18 cellular contexts compared by ENCODE assay signal in the genomic region with DNA sequence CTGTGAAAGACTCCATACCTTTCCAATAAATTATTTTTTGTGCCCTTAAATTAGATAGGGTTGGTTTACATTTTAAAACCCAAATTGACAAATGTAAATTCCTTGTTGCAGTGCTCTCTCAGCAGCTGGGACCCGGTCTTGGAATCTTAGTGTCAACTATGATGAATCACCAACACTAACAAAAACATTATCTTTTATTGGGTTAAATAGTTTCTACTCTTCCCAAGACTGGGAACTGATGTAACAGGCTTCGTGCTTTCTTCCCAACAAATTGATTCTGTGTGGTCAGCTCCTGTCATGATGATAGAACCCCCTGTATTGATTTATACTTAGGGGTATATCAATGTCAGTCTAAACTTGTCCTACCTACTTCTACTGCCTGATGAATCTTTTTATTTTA. TPM values are rescaled to one million over a fixed set of nuclear protein-coding genes. Genes with fewer than 3 reads are reported as not detected.
DNase-seq lines count a peak whose midpoint lies in the region; ATAC-seq and TF ChIP-seq lines count a peak whose summit lies in the region.
"Had no signal": no experiment of that assay in that cellular context is flagged by ENCODE, and none has a peak within 500 bp of the region (broad histone marks: within the 10 kb centered on the region; RNA-seq: fewer than 3 reads in every experiment).

No MANE protein-coding gene starts in this region.

- no peak for ATAC-seq in naive thymus-derived CD4-positive, alpha-beta T cell
- ATAC-seq in HG03378 (IDR thresholded peaks at IDR 0.05; ENCODE audit: unreplicated experiment): no peak

- H3K4me2 ChIP-seq in smooth muscle cell: peak overlapping the region; percentile 41

- H2AFZ ChIP-seq in smooth muscle cell (ENCODE audit: low read depth): no peak overlapping the region

- peak; percentile 38 for DNase-seq in ELR (ENCODE audit: low read depth)
- peak; percentile 17 for DNase-seq in astrocyte of the hippocampus (ENCODE audit: low read depth, low spot score)
- peak; percentile 83 for DNase-seq in fibroblast of villous mesenchyme (ENCODE audit: low read depth)
- DNase-seq in smooth muscle cell (lab: John Stamatoyannopoulos, UW; ENCODE audit: unreplicated experiment): no peak
- no peak for DNase-seq in naive thymus-derived CD4-positive, alpha-beta T cell
- DNase-seq in islet precursor cell: no peak
- DNase-seq: AML-193, DMS79 treated with DMSO at 0.1 percent for 48 hours, GDM1, H7, Kasumi-1, NCI-H1105, NCI-H1694 treated with DMSO at 0.1 percent for 48 hours, NCI-H2227 treated with DMSO at 0.1 percent for 48 hours, NCI-H510A treated with DMSO at 0.1 percent for 48 hours had no signal

- no peak overlapping the region for H3K4me3 Mint-ChIP-seq in naive thymus-derived CD4-positive, alpha-beta T cell
- H3K4me3 Mint-ChIP-seq: IgD-negative memory B cell had no signal

- POLR2A ChIA-PET in naive thymus-derived CD4-positive, alpha-beta T cell (lab: Charles Lee): interaction anchor here (0.8 kb wide), 1 partner anchor 1389 kb away, joined by 3 read pairs; no protein-coding TSS in a partner anchor

- no peaks in the 10 kb centered on the region for H3K27me3 ChIP-seq in smooth muscle cell (ENCODE audit: low read depth)
- H3K27me3 ChIP-seq in naive thymus-derived CD4-positive, alpha-beta T cell (ENCODE audit: control insufficient read depth in 2 of 2, insufficient read depth in 2 of 2, low read length in 2 of 2): no peaks in the 10 kb centered on the region

- no peaks in the 10 kb centered on the region for H3K9me3 ChIP-seq in smooth muscle cell (replicated peaks; ENCODE audit: low read depth)
- no peaks in the 10 kb centered on the region for H3K9me3 ChIP-seq in naive thymus-derived CD4-positive, alpha-beta T cell (ENCODE audit: control insufficient read depth in 2 of 3, low read length in 3 of 3)

- H3K36me3 ChIP-seq in smooth muscle cell (ENCODE audit: low read depth): no peaks in the 10 kb centered on the region
- no peaks in the 10 kb centered on the region for H3K36me3 ChIP-seq in naive thymus-derived CD4-positive, alpha-beta T cell (ENCODE audit: control insufficient read depth in 2 of 3, insufficient read depth in 3 of 3, low read length in 3 of 3)

- 17% methylated on average over 2 of the region's 2 CpGs for WGBS in smooth muscle cell (ENCODE audit: low lambda C conversion rate)

- peak overlapping the region; percentile 85 for H3K27ac ChIP-seq in smooth muscle cell (ENCODE audit: low read depth)
- no peak overlapping the region for H3K27ac ChIP-seq in naive thymus-derived CD4-positive, alpha-beta T cell (ENCODE audit: low read depth, low read length)
- H3K27ac ChIP-seq: C4-2B had no signal

- H4K20me1 ChIP-seq in smooth muscle cell (ENCODE audit: low read depth): no peaks in the 10 kb centered on the region

- H3K9ac ChIP-seq in smooth muscle cell (ENCODE audit: low read depth): peak overlapping the region; percentile 57

- peaks cover 0 to 22% (median 0%) of the 10 kb centered on the region in 11 donors for H3K9me3 Mint-ChIP-seq in naive thymus-derived CD4-positive, alpha-beta T cell
- H3K9me3 Mint-ChIP-seq: IgD-negative memory B cell had no signal

- no peaks in the 10 kb centered on the region for H3K79me2 ChIP-seq in smooth muscle cell (ENCODE audit: low read depth)

- H3K27me3 Mint-ChIP-seq in naive thymus-derived CD4-positive, alpha-beta T cell: no peaks in the 10 kb centered on the region
- H3K27me3 Mint-ChIP-seq: IgD-negative memory B cell had no signal

- no peak for TF ChIP-seq CTCF in fibroblast of villous mesenchyme (IDR thresholded peaks at IDR 0.05; ENCODE audit: insufficient read depth, low read depth, low read length)
- no peak for TF ChIP-seq CTCF in smooth muscle cell (IDR thresholded peaks at IDR 0.05; ENCODE audit: borderline replicate concordance, insufficient read depth, poor library complexity, severe bottlenecking)

- H3K4me3 ChIP-seq in fibroblast of villous mesenchyme (ENCODE audit: low read depth, low read length) (no peak overlapping the region), smooth muscle cell (no peak overlapping the region)
- H3K4me3 ChIP-seq in naive thymus-derived CD4-positive, alpha-beta T cell (ENCODE audit: low read length): no peak overlapping the region

- intact Hi-C loops in naive thymus-derived CD4-positive, alpha-beta T cell (cut with micrococcal nuclease): loop anchor here in 1 of 2 donors (10.0 kb wide), 1 partner anchor 514 kb away; no protein-coding TSS in a partner anchor

- CTCF ChIA-PET in naive thymus-derived CD4-positive, alpha-beta T cell (lab: Charles Lee): no interaction called here

- H3K4me1 Mint-ChIP-seq in naive thymus-derived CD4-positive, alpha-beta T cell: peaks cover 0 to 11% (median 0%) of the 10 kb centered on the region in 7 donors
- H3K4me1 Mint-ChIP-seq: IgD-negative memory B cell had no signal

- peaks cover 0 to 39% (median 0%) of the 10 kb centered on the region in 5 donors for H3K36me3 Mint-ChIP-seq in naive thymus-derived CD4-positive, alpha-beta T cell
- H3K36me3 Mint-ChIP-seq: IgD-negative memory B cell had no signal

- H3K27ac Mint-ChIP-seq in naive thymus-derived CD4-positive, alpha-beta T cell: no peak overlapping the region
- H3K27ac Mint-ChIP-seq: IgD-negative memory B cell had no signal

- no peaks in the 10 kb centered on the region for H3K4me1 ChIP-seq in smooth muscle cell (ENCODE audit: low read depth)
- H3K4me1 ChIP-seq in naive thymus-derived CD4-positive, alpha-beta T cell (ENCODE audit: control insufficient read depth in 2 of 2, insufficient read depth in 2 of 2, low read length in 2 of 2): no peaks in the 10 kb centered on the region

- H3F3A ChIP-seq in smooth muscle cell (ENCODE audit: low read depth): peaks cover 9% of the 10 kb centered on the region

RNA-seq across cellular contexts. Expression of gene AHI1, which starts 23.2 kb away (rescaled TPM):
- total RNA-seq in fibroblast of villous mesenchyme: 16.1 and 29.8 TPM in 2 replicates
- 16.0 and 23.3 TPM in 2 replicates for total RNA-seq in smooth muscle cell
- 18.8 and 28.0 TPM in 2 replicates for polyA plus RNA-seq in smooth muscle cell
- total RNA-seq in naive thymus-derived CD4-positive, alpha-beta T cell: 10 to 100 TPM; 12.5 to 31.3 (median 26.3) TPM
- 1 to 10 TPM; 1.9 to 4.3 TPM for polyA plus RNA-seq in naive thymus-derived CD4-positive, alpha-beta T cell

Comparison
In these comparisons a context has a peak if more than half of its experiments do, and no peak if none do; other contexts are left out.
1. DNase-seq: peak in ELR (single experiment), astrocyte of the hippocampus (single experiment) and fibroblast of villous mesenchyme (single experiment); none in smooth muscle cell (single experiment), naive thymus-derived CD4-positive, alpha-beta T cell (0 of 9) and islet precursor cell (single experiment).